23 cellular contexts compared by ENCODE assay signal in the genomic region with DNA sequence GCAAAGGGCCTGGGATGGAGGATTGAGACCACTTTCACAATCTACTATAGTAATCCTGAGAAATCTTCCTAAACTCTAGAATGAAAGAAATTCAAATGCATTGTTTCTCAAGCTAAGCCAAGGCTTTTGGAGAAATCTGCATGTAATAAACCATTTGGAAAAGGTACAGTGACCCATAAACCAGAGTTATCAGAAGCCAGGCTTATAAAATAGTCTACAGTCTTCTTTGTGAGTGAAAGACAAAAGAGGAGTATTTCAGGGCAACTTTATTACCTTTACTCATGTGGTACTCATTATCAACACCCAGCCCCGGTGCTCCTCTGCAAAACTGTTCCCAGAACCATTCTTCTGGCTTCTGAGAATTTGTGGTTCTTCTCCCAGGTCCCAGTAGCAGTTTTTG.
DNase-seq lines count a peak whose midpoint lies in the region; TF ChIP-seq lines count a peak whose summit lies in the region.
"Had no signal": no experiment of that assay in that cellular context is flagged by ENCODE, and none has a peak within 500 bp of the region (broad histone marks: within the 10 kb centered on the region; RNA-seq: fewer than 3 reads in every experiment).

No MANE protein-coding gene starts in this region.

- H2BK5ac ChIP-seq in neuronal stem cell (ENCODE audit: low read length): no peak overlapping the region

- no CpG with 5 or more reads among the region's 1 CpG for WGBS in neuronal stem cell (ENCODE audit: extremely low coverage in 2 of 2, insufficient read length in 2 of 2, insufficient replicate concordance in 1 of 2), 2 donors

- no peaks in the 10 kb centered on the region for H4K20me1 ChIP-seq in MM.1S (ENCODE audit: insufficient read depth, low read length)

- TF ChIP-seq CTCF in AG04450 (IDR thresholded peaks at IDR 0.05; ENCODE audit: low read depth, low read length) (no peak), MM.1S (IDR thresholded peaks at IDR 0.05; ENCODE audit: low read length) (no peak), osteocyte (IDR thresholded peaks at IDR 0.05) (no peak)

- H3K79me2 ChIP-seq in MM.1S (ENCODE audit: low read length): 0 out of 2 replicates have a peak, but pooled peaks cover 16% of the 10 kb centered on the region

- POLR2A ChIA-PET in AG04450 (lab: Yijun Ruan, JAX): interaction anchor here (0.6 to 2.5 kb wide), 8 partner anchors 10 to 91 kb away, joined by 3 to 22 read pairs (median 4); partner anchors contain the start of gene GALNT10

- DNase-seq in AG04450 (ENCODE audit: low read depth, low spot score) (no peak), MM.1S (no peak), dedifferentiated amniotic fluid mesenchymal stem cell (ENCODE audit: extremely low spot score) (peak; percentile 32), osteocyte (ENCODE audit: extremely low spot score, unreplicated experiment) (no peak), neuronal stem cell (ENCODE audit: low spot score) (no peak), inferior parietal cortex (ENCODE audit: extremely low spot score) (no peak)
- DNase-seq in T-helper 2 cell treated with Interferon-gamma antibody and Interleukin-4, amounts not matched to agents 5 μg/mL and 100 μg/mL, for 36 hours (ENCODE audit: low spot score): no peak
- DNase-seq: activated CD4-positive, alpha-beta T cell treated with anti-CD3 and anti-CD28 coated beads, Interleukin-2, amount 10 ng/mL, durations not matched to agents 7 days and 5 days; activated CD8-positive, alpha-beta memory T cell treated with anti-CD3 and anti-CD28 coated beads, Interleukin-2, amount 10 ng/mL, durations not matched to agents 7 days and 5 days; activated naive CD4-positive, alpha-beta T cell treated with anti-CD3 and anti-CD28 coated beads, Interleukin-2, amount 50 U/mL, for 16 hours; activated T-cell treated with anti-CD3 and anti-CD28 coated beads, Interleukin-2, amount 50 U/mL, for 72 hours; CD4-positive, alpha-beta T cell; central memory CD4-positive, alpha-beta T cell; DMS153; dorsolateral prefrontal cortex; NCI-H1694; NCI-H2171; stimulated activated CD4-positive, alpha-beta T cell treated with anti-CD3 and anti-CD28 coated beads, Interleukin-2, amount 100 ng/mL, for 48 hours; T-helper 2 cell had no signal

- H3K4me2 ChIP-seq in MM.1S (ENCODE audit: low read depth, low read length) (peak overlapping the region; percentile 48; the same call in 1 of the 2 replicates), neuronal stem cell (ENCODE audit: insufficient read depth, low read length, poor library complexity, severe bottlenecking) (no peak overlapping the region)

- no peaks in the 10 kb centered on the region for H3K9me2 ChIP-seq in MM.1S (replicated peaks; ENCODE audit: insufficient read depth, low read length)

- peaks cover 43% of the 10 kb centered on the region for H3K4me1 Mint-ChIP-seq in osteocyte (ENCODE audit: unreplicated experiment)
- H3K4me1 Mint-ChIP-seq in T-helper 2 cell treated with Interferon-gamma antibody and Interleukin-4, amounts not matched to agents 5 μg/mL and 100 μg/mL, for 36 hours (ENCODE audit: low read depth): peaks cover 38% of the 10 kb centered on the region

- peak overlapping the region; percentile 68 for H3K27ac ChIP-seq in AG04450 (ENCODE audit: low read depth, low read length)
- peak overlapping the region; percentile 77; the same call in 1 of the 2 replicates for H3K27ac ChIP-seq in MM.1S (ENCODE audit: low read length)
- no peak overlapping the region for H3K27ac ChIP-seq in neuronal stem cell (replicated peaks; ENCODE audit: low read length)
- H3K27ac ChIP-seq: dorsolateral prefrontal cortex had no signal

- no peak overlapping the region for H2BK120ac ChIP-seq in neuronal stem cell (ENCODE audit: low read depth, low read length)

- no peak overlapping the region for H2BK12ac ChIP-seq in neuronal stem cell (ENCODE audit: low read length)

- H3K9me3 Mint-ChIP-seq in osteocyte (ENCODE audit: unreplicated experiment): no peaks in the 10 kb centered on the region
- H3K9me3 Mint-ChIP-seq in T-helper 2 cell treated with Interferon-gamma antibody and Interleukin-4, amounts not matched to agents 5 μg/mL and 100 μg/mL, for 36 hours: peaks cover 5% of the 10 kb centered on the region
- H3K9me3 Mint-ChIP-seq: activated CD4-positive, alpha-beta T cell treated with anti-CD3 and anti-CD28 coated beads, Interleukin-2, amount 10 ng/mL, durations not matched to agents 7 days and 5 days; activated T-cell treated with anti-CD3 and anti-CD28 coated beads, Interleukin-2, amount 50 U/mL, for 72 hours; CD4-positive, alpha-beta T cell; stimulated activated effector memory CD8-positive, alpha-beta T cell treated with anti-CD3 and anti-CD28 coated beads, Interleukin-12 subunit alpha, Interleukin-12 subunit beta, amount 100 ng/mL, for 72 hours had no signal

- no peak overlapping the region for H3K4me3 ChIP-seq in AG04450 (ENCODE audit: low read depth, low read length)
- H3K4me3 ChIP-seq in MM.1S (ENCODE audit: low read length): no peak overlapping the region
- no peak overlapping the region for H3K4me3 ChIP-seq in neuronal stem cell (ENCODE audit: low read length in 2 of 2)
- H3K4me3 ChIP-seq: dorsolateral prefrontal cortex, heart left ventricle, Peyer's patch, suprapubic skin had no signal

- peak overlapping the region; percentile 63 for H3K27ac Mint-ChIP-seq in osteocyte (ENCODE audit: unreplicated experiment)
- no peak overlapping the region for H3K27ac Mint-ChIP-seq in T-helper 2 cell treated with Interferon-gamma antibody and Interleukin-4, amounts not matched to agents 5 μg/mL and 100 μg/mL, for 36 hours
- H3K27ac Mint-ChIP-seq: activated CD4-positive, alpha-beta T cell treated with anti-CD3 and anti-CD28 coated beads, Interleukin-2, amount 10 ng/mL, durations not matched to agents 7 days and 5 days; activated CD8-positive, alpha-beta memory T cell treated with anti-CD3 and anti-CD28 coated beads, Interleukin-2, amount 10 ng/mL, durations not matched to agents 7 days and 5 days; activated T-cell treated with anti-CD3 and anti-CD28 coated beads, Interleukin-2, amount 50 U/mL, for 72 hours; CD4-positive, alpha-beta T cell had no signal

- H3K9me3 ChIP-seq in AG04450 (ENCODE audit: control insufficient read depth, insufficient read depth, low read length) (no peaks in the 10 kb centered on the region), MM.1S (replicated peaks; ENCODE audit: insufficient read depth, low read length) (no peaks in the 10 kb centered on the region), neuronal stem cell (replicated peaks in 1 of 2; ENCODE audit: control insufficient read depth in 2 of 2, insufficient read depth in 1 of 2, low read depth in 1 of 2, low read length in 2 of 2) (no peaks in the 10 kb centered on the region)
- H3K9me3 ChIP-seq: heart left ventricle, Peyer's patch, suprapubic skin had no signal

- H3K36me3 Mint-ChIP-seq in osteocyte (ENCODE audit: unreplicated experiment): peaks cover 3% of the 10 kb centered on the region
- peaks cover 6% of the 10 kb centered on the region for H3K36me3 Mint-ChIP-seq in T-helper 2 cell treated with Interferon-gamma antibody and Interleukin-4, amounts not matched to agents 5 μg/mL and 100 μg/mL, for 36 hours (ENCODE audit: low read depth)
- H3K36me3 Mint-ChIP-seq: stimulated activated effector memory CD8-positive, alpha-beta T cell treated with anti-CD3 and anti-CD28 coated beads, Interleukin-12 subunit alpha, Interleukin-12 subunit beta, amount 100 ng/mL, for 72 hours had no signal

- CTCF ChIA-PET in AG04450 (lab: Charles Lee): interaction anchor here (1.5 kb wide), 1 partner anchor 80 kb away, joined by 4 read pairs; no protein-coding TSS in a partner anchor

- peaks cover 69% of the 10 kb centered on the region for H3K4me1 ChIP-seq in MM.1S (ENCODE audit: low read length)
- peaks cover 5 to 6% of the 10 kb centered on the region in 2 donors for H3K4me1 ChIP-seq in neuronal stem cell (ENCODE audit: control insufficient read depth in 2 of 2, insufficient read depth in 1 of 2, low read depth in 1 of 2, low read length in 2 of 2)

- H3K14ac ChIP-seq in neuronal stem cell (ENCODE audit: low read length): no peak overlapping the region

- no peak overlapping the region for H4K91ac ChIP-seq in neuronal stem cell (ENCODE audit: low read depth, low read length, poor library complexity)

- no peak overlapping the region for H3K23ac ChIP-seq in neuronal stem cell (ENCODE audit: low read depth, low read length, poor library complexity)

- peaks cover 44% of the 10 kb centered on the region for H3F3A ChIP-seq in MM.1S (ENCODE audit: insufficient read depth, low read length)

- H2AFZ ChIP-seq in MM.1S (ENCODE audit: low read length) (no peak overlapping the region), neuronal stem cell (ENCODE audit: low read length) (no peak overlapping the region)

- H3K18ac ChIP-seq in neuronal stem cell (ENCODE audit: low read length): no peak overlapping the region

- no peak overlapping the region for H2AK5ac ChIP-seq in neuronal stem cell (ENCODE audit: low read depth, low read length)

- H3K79me1 ChIP-seq in neuronal stem cell (ENCODE audit: low read depth, low read length): no peaks in the 10 kb centered on the region

- H3K27me3 ChIP-seq in AG04450 (ENCODE audit: control insufficient read depth, insufficient read depth, low read length): no peaks in the 10 kb centered on the region
- no peaks in the 10 kb centered on the region for H3K27me3 ChIP-seq in MM.1S (replicated peaks; ENCODE audit: insufficient read depth, low read length)
- no peaks in the 10 kb centered on the region for H3K27me3 ChIP-seq in neuronal stem cell (ENCODE audit: control insufficient read depth in 3 of 3, insufficient read depth in 3 of 3, low read depth in 1 of 3, low read length in 3 of 3)
- H3K27me3 ChIP-seq: dorsolateral prefrontal cortex, heart left ventricle, Peyer's patch, suprapubic skin had no signal

- H4K8ac ChIP-seq in neuronal stem cell (ENCODE audit: low read depth, low read length): no peak overlapping the region

- no peaks in the 10 kb centered on the region for H3K36me3 ChIP-seq in MM.1S (replicated peaks; ENCODE audit: insufficient read depth, low read length)
- H3K36me3 ChIP-seq in neuronal stem cell (replicated peaks in 1 of 2; ENCODE audit: control insufficient read depth in 2 of 2, insufficient read depth in 2 of 2, low read length in 2 of 2): no peaks in the 10 kb centered on the region
- H3K36me3 ChIP-seq: heart left ventricle, Peyer's patch, suprapubic skin had no signal

- H3K9ac ChIP-seq in MM.1S (ENCODE audit: low read length) (no peak overlapping the region), neuronal stem cell (ENCODE audit: low read depth, low read length, poor library complexity) (no peak overlapping the region)

- no peaks in the 10 kb centered on the region for H3K27me3 Mint-ChIP-seq in osteocyte (ENCODE audit: unreplicated experiment)
- H3K27me3 Mint-ChIP-seq in T-helper 2 cell treated with Interferon-gamma antibody and Interleukin-4, amounts not matched to agents 5 μg/mL and 100 μg/mL, for 36 hours (ENCODE audit: low read depth): no peaks in the 10 kb centered on the region
- H3K27me3 Mint-ChIP-seq: activated CD4-positive, alpha-beta T cell treated with anti-CD3 and anti-CD28 coated beads, Interleukin-2, amount 10 ng/mL, durations not matched to agents 7 days and 5 days; activated CD8-positive, alpha-beta memory T cell treated with anti-CD3 and anti-CD28 coated beads, Interleukin-2, amount 10 ng/mL, durations not matched to agents 7 days and 5 days; CD4-positive, alpha-beta T cell had no signal

- H3K4ac ChIP-seq in neuronal stem cell (ENCODE audit: low read length): no peak overlapping the region

- H2BK15ac ChIP-seq in neuronal stem cell (ENCODE audit: low read length): no peak overlapping the region

- no peak overlapping the region for H3K4me3 Mint-ChIP-seq in osteocyte (ENCODE audit: unreplicated experiment)
- no peak overlapping the region for H3K4me3 Mint-ChIP-seq in T-helper 2 cell treated with Interferon-gamma antibody and Interleukin-4, amounts not matched to agents 5 μg/mL and 100 μg/mL, for 36 hours
- H3K4me3 Mint-ChIP-seq: activated CD4-positive, alpha-beta T cell treated with anti-CD3 and anti-CD28 coated beads, Interleukin-2, amount 10 ng/mL, durations not matched to agents 7 days and 5 days; activated CD8-positive, alpha-beta memory T cell treated with anti-CD3 and anti-CD28 coated beads, Interleukin-2, amount 10 ng/mL, durations not matched to agents 7 days and 5 days; activated T-cell treated with anti-CD3 and anti-CD28 coated beads, Interleukin-2, amount 50 U/mL, for 72 hours; CD4-positive, alpha-beta T cell; stimulated activated effector memory CD8-positive, alpha-beta T cell treated with anti-CD3 and anti-CD28 coated beads, Interleukin-12 subunit alpha, Interleukin-12 subunit beta, amount 100 ng/mL, for 72 hours had no signal
